ENCODE assay signal across 1 cellular context in genomic region chr15:90280743-90281142, GRCh38.
A peak's percentile ranks its signal among the peaks of the same experiment; 100 is the strongest.
TF ChIP-seq lines count a peak whose summit lies in the region.

No MANE protein-coding gene starts in this region.

TF ChIP-seq in K562, 482 proteins besides CTCF, POLR2A, EP300 and RAD21:
- TF ChIP-seq ZNF316 (IDR thresholded peaks at IDR 0.05) = peak; percentile 30; the same call in 1 of the 2 replicates
- TF ChIP-seq ZNF384 (IDR thresholded peaks at IDR 0.05; ENCODE audit: low read depth, low read length) = peak; percentile 11; the same call in 1 of the 2 replicates
- TF ChIP-seq NFATC3 (IDR thresholded peaks at IDR 0.05) = peak; percentile 63; the same call in 1 of the 2 replicates
- TF ChIP-seq NFE2 (IDR thresholded peaks at IDR 0.05; ENCODE audit: low read depth) = peak; percentile 74; the same call in 1 of the 2 replicates
- TF ChIP-seq C11orf30 (IDR thresholded peaks at IDR 0.05; ENCODE audit: low read depth) = peak; percentile 42; the same call in 1 of the 2 replicates
- 0 out of 2 replicates have a peak, but pooled peaks have one; percentile 17 for TF ChIP-seq MAFG (tag; conservative IDR thresholded peaks at IDR 0.05)
- peak; percentile 47 for TF ChIP-seq ARID1B (IDR thresholded peaks at IDR 0.05)
- 0 out of 2 replicates have a peak, but pooled peaks have one; percentile 36 for TF ChIP-seq SMARCA4 (IDR thresholded peaks at IDR 0.05)
TF ChIP-seq in K562: peak in this region for 8; not testable (repeated sequence) for 474.
